25 cellular contexts compared by ENCODE assay signal in the genomic region with DNA sequence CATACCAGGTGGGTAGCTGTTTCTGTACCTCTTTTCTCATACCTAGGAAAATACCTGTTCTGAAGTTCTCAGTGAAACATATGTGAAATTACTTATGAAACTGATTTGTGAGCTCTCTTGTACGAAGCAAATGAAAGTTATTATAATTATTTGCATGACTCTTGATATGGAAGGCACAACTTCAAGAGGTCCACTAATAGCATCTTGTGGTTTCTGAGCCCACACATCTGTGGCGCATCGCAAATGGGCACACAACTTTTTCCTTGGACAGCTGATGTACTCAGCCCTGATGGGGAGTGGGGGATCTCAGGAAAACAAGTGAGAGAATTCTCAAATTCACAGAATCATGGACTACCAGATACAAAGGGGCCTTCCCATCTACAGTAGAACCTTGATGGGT.
"Had no signal": no experiment of that assay in that cellular context is flagged by ENCODE, and none has a peak within 500 bp of the region (broad histone marks: within the 10 kb centered on the region; RNA-seq: fewer than 3 reads in every experiment).

No MANE protein-coding gene starts in this region.

- H3K27me3 ChIP-seq: brain microvascular endothelial cell, esophagus muscularis mucosa, foreskin keratinocyte, sigmoid colon had no signal

- H3K36me3 ChIP-seq: brain microvascular endothelial cell, esophagus muscularis mucosa, left ventricle myocardium inferior, sigmoid colon had no signal

- H3K79me2 ChIP-seq: parathyroid adenoma had no signal

- H3K9me3 ChIP-seq: esophagus muscularis mucosa, left ventricle myocardium inferior, psoas muscle, sigmoid colon had no signal

- H3K4me3 ChIP-seq: esophagus muscularis mucosa, left ventricle myocardium inferior, lung, psoas muscle, sigmoid colon had no signal

- H3K9ac ChIP-seq: parathyroid adenoma had no signal

- H3K27ac ChIP-seq: brain microvascular endothelial cell, esophagus muscularis mucosa, foreskin keratinocyte, parathyroid adenoma, sigmoid colon had no signal

- H2AFZ ChIP-seq: parathyroid adenoma had no signal

- DNase-seq: activated CD4-positive, alpha-beta memory T cell treated with anti-CD3 and anti-CD28 coated beads, Interleukin-2, amount 10 ng/mL, durations not matched to agents 7 days and 5 days; activated CD4-positive, alpha-beta T cell treated with anti-CD3 and anti-CD28 coated beads, Interleukin-2, amount 10 ng/mL, durations not matched to agents 24 days and 14 days; activated CD4-positive, CD25-positive, alpha-beta regulatory T cell treated with anti-CD3 and anti-CD28 coated beads, Interleukin-2, amount 50 U/mL, for 72 hours; activated CD8-positive, alpha-beta memory T cell treated with anti-CD3 and anti-CD28 coated beads, Interleukin-2, amount 50 U/mL, for 48 hours; activated gamma-delta T cell; activated naive CD4-positive, alpha-beta T cell treated with anti-CD3 and anti-CD28 coated beads, Interleukin-2, amount 10 ng/mL, durations not matched to agents 7 days and 5 days; activated naive CD8-positive, alpha-beta T cell treated with anti-CD3 and anti-CD28 coated beads, Interleukin-2, amount 10 ng/mL, durations not matched to agents 7 days and 5 days; activated T-cell treated with anti-CD3 and anti-CD28 coated beads, Interleukin-2, amount 50 U/mL, for 24 hours; amniotic stem cell; brain microvascular endothelial cell; effector CD4-positive, alpha-beta T cell; foreskin keratinocyte; islet precursor cell; left ventricle myocardium inferior; mesendoderm; naive B cell; nephron progenitor cell; occipital lobe; psoas muscle; sigmoid colon; stimulated activated naive CD4-positive, alpha-beta T cell; T-helper 2 cell had no signal
